In the genomic region with DNA sequence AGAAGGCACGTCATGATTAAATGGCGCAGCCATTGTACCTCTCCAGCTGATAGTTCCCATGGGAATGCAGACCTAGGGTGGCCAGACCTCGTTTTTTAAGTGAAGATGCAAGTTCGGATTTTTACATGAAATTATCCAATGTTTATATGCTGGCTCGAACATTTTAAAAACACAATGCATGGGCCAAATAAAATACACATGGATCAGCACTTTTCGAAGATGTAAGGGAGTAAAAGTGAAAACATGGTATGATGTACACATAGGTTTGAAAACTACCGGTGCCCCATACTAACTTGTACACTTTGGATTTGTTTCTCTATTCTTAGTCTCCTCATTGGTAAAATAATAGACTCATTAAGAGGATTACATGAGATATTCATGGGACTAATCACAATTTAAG, we compare ENCODE assay signal across 26 cellular contexts.
"Had no signal": no experiment of that assay in that cellular context is flagged by ENCODE, and none has a peak within 500 bp of the region (broad histone marks: within the 10 kb centered on the region; RNA-seq: fewer than 3 reads in every experiment).

No MANE protein-coding gene starts in this region.

- H3K4me3 ChIP-seq: coronary artery, dorsolateral prefrontal cortex, esophagus squamous epithelium, gastrocnemius medialis, heart right ventricle, left lung, lower lobe of right lung had no signal

- H3K27me3 ChIP-seq: dorsolateral prefrontal cortex, esophagus squamous epithelium, gastrocnemius medialis, heart right ventricle, left lung had no signal

- DNase-seq: dermis blood vessel endothelial cell; dorsolateral prefrontal cortex; effector CD4-positive, alpha-beta T cell; effector memory CD4-positive, alpha-beta T cell; erythroblast; esophagus squamous epithelium; foreskin fibroblast; foreskin melanocyte; gastrocnemius medialis; glutamatergic neuron; head of caudate nucleus; heart right ventricle; hippocampal formation; left cardiac atrium; left lung; left ventricle myocardium superior; lower lobe of right lung; mesenchymal stem cell; midbrain; naive thymus-derived CD4-positive, alpha-beta T cell had no signal

- ATAC-seq: esophagus mucosa; gastrocnemius medialis; heart right ventricle; left cardiac atrium; left lung; left ventricle myocardium superior; lower lobe of right lung; naive thymus-derived CD4-positive, alpha-beta T cell had no signal

- H3K4me3 Mint-ChIP-seq: naive thymus-derived CD4-positive, alpha-beta T cell had no signal

- H3K36me3 ChIP-seq: esophagus squamous epithelium, gastrocnemius medialis, heart right ventricle, left lung, lower lobe of right lung had no signal

- H3K27ac ChIP-seq: coronary artery, dorsolateral prefrontal cortex, epithelial cell of prostate, esophagus squamous epithelium, gastrocnemius medialis, heart right ventricle, left lung, lower lobe of right lung had no signal

- H3K27me3 Mint-ChIP-seq: naive thymus-derived CD4-positive, alpha-beta T cell had no signal

- H3K4me1 ChIP-seq: esophagus squamous epithelium, gastrocnemius medialis, heart right ventricle, left lung, lower lobe of right lung had no signal

- H3K27ac Mint-ChIP-seq: naive thymus-derived CD4-positive, alpha-beta T cell had no signal

- H3K36me3 Mint-ChIP-seq: naive thymus-derived CD4-positive, alpha-beta T cell had no signal

- H3K9me3 ChIP-seq: esophagus squamous epithelium, gastrocnemius medialis, heart right ventricle, left lung, lower lobe of right lung had no signal

- FAIRE-seq: colon, islet of Langerhans, keratinocyte had no signal
